Comparison of ENCODE assay signal across 19 cellular contexts in the genomic region with DNA sequence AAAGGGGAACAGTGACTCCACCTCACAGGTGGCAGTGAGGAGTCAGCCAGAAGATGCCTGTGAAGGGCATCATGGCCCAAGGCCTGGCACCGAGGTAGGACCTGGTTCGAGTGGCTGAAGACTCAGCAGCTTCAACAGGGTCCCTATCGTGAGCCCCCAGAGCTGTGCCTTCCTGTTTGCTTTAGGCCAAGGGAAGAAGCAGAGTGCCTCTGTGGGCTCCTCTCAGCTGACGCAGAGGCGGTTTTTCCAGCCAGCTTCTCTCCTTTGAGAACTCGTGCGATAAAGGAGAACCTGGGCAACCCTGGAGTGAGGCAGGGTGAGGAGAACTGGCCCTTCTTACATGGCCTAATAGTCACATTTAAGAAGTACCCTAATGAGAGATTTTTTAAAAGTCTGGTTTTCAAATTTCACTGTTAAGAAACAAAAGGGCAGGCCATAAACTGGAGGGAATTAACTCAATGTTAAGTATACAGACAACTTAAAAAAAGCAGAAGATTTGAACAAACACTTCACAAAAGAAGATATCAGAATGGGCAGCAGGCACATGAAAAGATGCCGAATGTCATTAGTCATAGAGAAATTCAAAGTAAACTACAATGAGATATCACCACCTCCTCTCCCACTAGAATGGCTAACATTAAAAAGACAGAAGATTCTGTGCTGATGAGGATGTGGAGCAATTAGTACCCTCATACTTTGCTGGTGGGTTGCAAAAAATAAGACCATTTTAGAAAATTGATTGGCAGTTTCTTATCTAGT. TPM values are rescaled to one million over a fixed set of nuclear protein-coding genes. Genes with fewer than 3 reads are reported as not detected.
DNase-seq lines count a peak whose midpoint lies in the region; ATAC-seq, FAIRE-seq and TF ChIP-seq lines count a peak whose summit lies in the region.
"Had no signal": no experiment of that assay in that cellular context is flagged by ENCODE, and none has a peak within 500 bp of the region (broad histone marks: within the 10 kb centered on the region; RNA-seq: fewer than 3 reads in every experiment).

No MANE protein-coding gene starts in this region.

- no peaks in the 10 kb centered on the region for H3K79me1 ChIP-seq in neuronal stem cell (ENCODE audit: low read depth, low read length)

- H3K9me3 Mint-ChIP-seq in stimulated activated naive CD8-positive, alpha-beta T cell treated with anti-CD3 and anti-CD28 coated beads, Interleukin-15, amount 100 ng/mL, for 72 hours: no peaks in the 10 kb centered on the region
- H3K9me3 Mint-ChIP-seq: CD4-positive, alpha-beta memory T cell had no signal

- CTCF ChIA-PET in HCT116 (lab: Charles Lee) (interaction anchor here (1.5 to 5.5 kb wide), 4 partner anchors 8 to 140 kb away, joined by 4 to 36 read pairs (median 28); no protein-coding TSS in a partner anchor), K562 (lab: Yijun Ruan, JAX; ENCODE audit: low intra/inter-chr PET ratio) (no interaction called here)

- H2AK5ac ChIP-seq in neuronal stem cell (ENCODE audit: low read depth, low read length): no peak overlapping the region

- H3K9me1 ChIP-seq in K562 (ENCODE audit: control insufficient read depth, insufficient read depth, low read length): no peaks in the 10 kb centered on the region

- H3K4me3 ChIP-seq in HCT116 (replicated peaks in 1 of 2; ENCODE audit: low read depth in 1 of 2, low read length in 2 of 2) (no peak overlapping the region), Loucy (ENCODE audit: low read length, poor library complexity, severe bottlenecking) (no peak overlapping the region), K562 (no peak overlapping the region), neuronal stem cell (ENCODE audit: low read length in 2 of 2) (no peak overlapping the region), mucosa of descending colon (no peak overlapping the region)
- H3K4me3 ChIP-seq: HAP-1 had no signal

- POLR2A ChIA-PET in HCT116 (lab: Charles Lee) (interaction anchor here (4.1 to 15.9 kb wide), 2 partner anchors 11 to 20 kb away, joined by 34 to 198 read pairs; no protein-coding TSS in a partner anchor), K562 (lab: Yijun Ruan, JAX) (interaction anchor here (0.6 to 1.1 kb wide), 2 partner anchors 32 to 56 kb away, joined by 3 read pairs; no protein-coding TSS in a partner anchor)

- intact Hi-C loops in HCT116 (cut with micrococcal nuclease): loop anchor here (10.0 kb wide), 1 partner anchor 846 kb away; no protein-coding TSS in a partner anchor
- intact Hi-C loops in K562 (cut with micrococcal nuclease): loop anchor here (10.0 kb wide), 1 partner anchor 96 kb away; no protein-coding TSS in a partner anchor
- intact Hi-C loops in mucosa of descending colon (cut with DNase I, micrococcal nuclease): loop anchor here (10.0 kb wide), 2 partner anchors 376 to 386 kb away; a partner anchor contains a TSS

- peak overlapping the region; percentile 94 for H3K27ac ChIP-seq in HCT116 (ENCODE audit: low read depth, low read length)
- H3K27ac ChIP-seq in K562 (ENCODE audit: extremely low read depth, low read depth, low read length): no peak overlapping the region
- no peak overlapping the region for H3K27ac ChIP-seq in neuronal stem cell (replicated peaks; ENCODE audit: low read length)
- H3K27ac ChIP-seq: HL-60 had no signal

- no peak overlapping the region for H3K4ac ChIP-seq in neuronal stem cell (ENCODE audit: low read length)

- peak overlapping the region; percentile 62 for H3K9ac ChIP-seq in HCT116 (ENCODE audit: low read length)
- H3K9ac ChIP-seq in Loucy (ENCODE audit: low read depth, low read length, poor library complexity, severe bottlenecking): no peak overlapping the region
- H3K9ac ChIP-seq in K562 (ENCODE audit: insufficient read depth in 1 of 2, low read depth in 2 of 2, low read length in 2 of 2): peak overlapping the region in 1 of 2 experiments; percentile 78; a peak in 1 of 4 replicates
- no peak overlapping the region for H3K9ac ChIP-seq in neuronal stem cell (ENCODE audit: low read depth, low read length, poor library complexity)

- in situ Hi-C loops in K562 (cut with MboI): no loop called here

- H3K9me3 ChIP-seq in HCT116 (ENCODE audit: control insufficient read depth in 1 of 2, insufficient read depth in 1 of 2, low read depth in 1 of 2, low read length in 2 of 2) (no peaks in the 10 kb centered on the region), Loucy (ENCODE audit: insufficient read depth, low read depth, low read length) (no peaks in the 10 kb centered on the region), K562 (replicated peaks; ENCODE audit: control insufficient read depth, insufficient read depth, low read depth, low read length) (no peaks in the 10 kb centered on the region), neuronal stem cell (replicated peaks in 1 of 2; ENCODE audit: control insufficient read depth in 2 of 2, insufficient read depth in 1 of 2, low read depth in 1 of 2, low read length in 2 of 2) (no peaks in the 10 kb centered on the region), mucosa of descending colon (no peaks in the 10 kb centered on the region)
- H3K9me3 ChIP-seq: HAP-1 had no signal

- TF ChIP-seq CTCF in HCT116 (IDR thresholded peaks at IDR 0.05 in 2 of 3, conservative IDR thresholded peaks at IDR 0.05 in 1 of 3; ENCODE audit: borderline replicate concordance in 1 of 3, insufficient read depth in 1 of 3, low read depth in 2 of 3, low read length in 2 of 3) (no peak), Loucy (conservative IDR thresholded peaks at IDR 0.05; ENCODE audit: low read length) (no peak), K562 (IDR thresholded peaks at IDR 0.05 in 2 of 3, conservative IDR thresholded peaks at IDR 0.05 in 1 of 3; ENCODE audit: insufficient read depth in 2 of 3, low read depth in 1 of 3, low read length in 3 of 3) (no peak), mucosa of descending colon (IDR thresholded peaks at IDR 0.05) (no peak)

- H3K4me1 Mint-ChIP-seq in stimulated activated naive CD8-positive, alpha-beta T cell treated with anti-CD3 and anti-CD28 coated beads, Interleukin-15, amount 100 ng/mL, for 72 hours: no peaks in the 10 kb centered on the region
- H3K4me1 Mint-ChIP-seq: B cell; CD4-positive, alpha-beta memory T cell had no signal

- RAD21 ChIA-PET in HCT116 (lab: Charles Lee; ENCODE audit: low non-redundant PET in 1 of 2, low total read pairs in 2 of 2, uncharacterized antibody in 2 of 2, unreplicated experiment in 2 of 2): no interaction called here

- no peak overlapping the region for H2BK12ac ChIP-seq in neuronal stem cell (ENCODE audit: low read length)

- TF ChIP-seq RAD21 in HCT116 (IDR thresholded peaks at IDR 0.05; ENCODE audit: low read depth): no peak
- TF ChIP-seq RAD21 in K562 (CRISPR knock-in tag; conservative IDR thresholded peaks at IDR 0.05 in 1 of 2, IDR thresholded peaks at IDR 0.05 in 1 of 2): no peak

- no peak for TF ChIP-seq EP300 in K562 (IDR thresholded peaks at IDR 0.05; ENCODE audit: low read length)

- H3K4me1 ChIP-seq in HCT116 (ENCODE audit: control insufficient read depth in 1 of 2, insufficient read depth in 2 of 2, low read length in 2 of 2) (peaks cover 53 to 68% of the 10 kb centered on the region in 2 experiments), Loucy (ENCODE audit: insufficient read depth, low read length, poor library complexity, severe bottlenecking) (peaks cover 18% of the 10 kb centered on the region), K562 (replicated peaks in 1 of 2; ENCODE audit: control insufficient read depth in 2 of 2, insufficient read depth in 2 of 2, low read length in 2 of 2) (peaks cover 32 to 36% of the 10 kb centered on the region in 2 experiments; a peak in 4 of 5 replicates), neuronal stem cell (ENCODE audit: control insufficient read depth in 2 of 2, insufficient read depth in 1 of 2, low read depth in 1 of 2, low read length in 2 of 2) (no peaks in the 10 kb centered on the region), mucosa of descending colon (ENCODE audit: low read depth) (no peaks in the 10 kb centered on the region)
- H3K4me1 ChIP-seq: HAP-1 had no signal

- peak overlapping the region; percentile 72 for H2BK15ac ChIP-seq in neuronal stem cell (ENCODE audit: low read length)

- H3K14ac ChIP-seq in neuronal stem cell (ENCODE audit: low read length): no peak overlapping the region

- WGBS in K562 (ENCODE audit: insufficient coverage, low coverage, missing lambda C conversion rate): 49% methylated on average over 8 of the region's 8 CpGs
- no CpG with 5 or more reads among the region's 8 CpGs for WGBS in neuronal stem cell (ENCODE audit: extremely low coverage in 2 of 2, insufficient read length in 2 of 2, insufficient replicate concordance in 1 of 2), 2 donors

- no peak for DNase-seq in HCT116 (ENCODE audit: low read depth, low spot score)
- no peak for DNase-seq in K562 (ENCODE audit: extremely low read depth in 1 of 4, low spot score in 3 of 4)
- no peak for DNase-seq in neuronal stem cell (ENCODE audit: low spot score)
- DNase-seq in mucosa of descending colon: no peak
- DNase-seq in stimulated activated naive CD8-positive, alpha-beta T cell treated with anti-CD3 and anti-CD28 coated beads, Interleukin-15, amount 100 ng/mL, for 72 hours: no peak
- DNase-seq in activated naive CD4-positive, alpha-beta T cell treated with anti-CD3 and anti-CD28 coated beads, Interleukin-2, amount 50 U/mL, for 16 hours: no peak
- DNase-seq: C1 segment of cervical spinal cord; CD4-positive, alpha-beta memory T cell; DMS153; DMS79 treated with DMSO at 0.1 percent for 48 hours; EL; GOT3 had no signal

- peak overlapping the region; percentile 72 for H3K4me2 ChIP-seq in HCT116 (ENCODE audit: low read length)
- H3K4me2 ChIP-seq in Loucy (ENCODE audit: low read depth, low read length, poor library complexity, severe bottlenecking): no peak overlapping the region
- no peak overlapping the region for H3K4me2 ChIP-seq in K562 (ENCODE audit: insufficient read depth, low read length)
- no peak overlapping the region for H3K4me2 ChIP-seq in neuronal stem cell (ENCODE audit: insufficient read depth, low read length, poor library complexity, severe bottlenecking)

- H2BK120ac ChIP-seq in neuronal stem cell (ENCODE audit: low read depth, low read length): no peak overlapping the region

- H3K79me2 ChIP-seq in HCT116 (ENCODE audit: insufficient read depth, low read length): no peaks in the 10 kb centered on the region
- no peaks in the 10 kb centered on the region for H3K79me2 ChIP-seq in Loucy (ENCODE audit: insufficient read depth, low read length)
- no peaks in the 10 kb centered on the region for H3K79me2 ChIP-seq in K562 (ENCODE audit: control insufficient read depth, insufficient read depth, low read length)

- H3K36me3 ChIP-seq in HCT116 (ENCODE audit: control insufficient read depth in 1 of 2, insufficient read depth in 2 of 2, low read length in 2 of 2) (no peaks in the 10 kb centered on the region), Loucy (ENCODE audit: insufficient read depth, low read length) (no peaks in the 10 kb centered on the region), K562 (ENCODE audit: control insufficient read depth, insufficient read depth, low read length) (no peaks in the 10 kb centered on the region), neuronal stem cell (replicated peaks in 1 of 2; ENCODE audit: control insufficient read depth in 2 of 2, insufficient read depth in 2 of 2, low read length in 2 of 2) (no peaks in the 10 kb centered on the region), mucosa of descending colon (ENCODE audit: low read depth) (no peaks in the 10 kb centered on the region)
- H3K36me3 ChIP-seq: HAP-1 had no signal

- no peak for FAIRE-seq in K562 (lab: Jason Lieb, UNC)
- FAIRE-seq: A204.1, G401.6, GM12891 had no signal

- no peaks in the 10 kb centered on the region for H4K20me1 ChIP-seq in HCT116 (ENCODE audit: insufficient read depth)
- H4K20me1 ChIP-seq in Loucy (ENCODE audit: insufficient read depth, low read length, poor library complexity, severe bottlenecking): no peaks in the 10 kb centered on the region
- H4K20me1 ChIP-seq in K562 (replicated peaks; ENCODE audit: control insufficient read depth, insufficient read depth, low read length): no peaks in the 10 kb centered on the region

- H3K23ac ChIP-seq in neuronal stem cell (ENCODE audit: low read depth, low read length, poor library complexity): no peak overlapping the region

- peaks cover 8% of the 10 kb centered on the region for H3K27me3 Mint-ChIP-seq in stimulated activated naive CD8-positive, alpha-beta T cell treated with anti-CD3 and anti-CD28 coated beads, Interleukin-15, amount 100 ng/mL, for 72 hours

- no peak for TF ChIP-seq POLR2A in HCT116 (IDR thresholded peaks at IDR 0.05; ENCODE audit: borderline replicate concordance, extremely low read depth, insufficient read depth, insufficient read length)
- no peak for TF ChIP-seq POLR2A in K562 (conservative IDR thresholded peaks at IDR 0.05)

- peak overlapping the region in 1 of 2 donors; percentile 67 for H3K27ac Mint-ChIP-seq in stimulated activated naive CD8-positive, alpha-beta T cell treated with anti-CD3 and anti-CD28 coated beads, Interleukin-15, amount 100 ng/mL, for 72 hours
- H3K27ac Mint-ChIP-seq: B cell; CD4-positive, alpha-beta memory T cell had no signal

- no peak overlapping the region for H3K18ac ChIP-seq in neuronal stem cell (ENCODE audit: low read length)

- H3F3A ChIP-seq in Loucy (ENCODE audit: low read depth): no peaks in the 10 kb centered on the region

- H2BK5ac ChIP-seq in neuronal stem cell (ENCODE audit: low read length): no peak overlapping the region

- H3K27me3 ChIP-seq in HCT116 (ENCODE audit: insufficient read depth, low read length): no peaks in the 10 kb centered on the region
- no peaks in the 10 kb centered on the region for H3K27me3 ChIP-seq in Loucy (ENCODE audit: insufficient read depth, low read length, poor library complexity, severe bottlenecking)
- H3K27me3 ChIP-seq in K562 (ENCODE audit: control insufficient read depth in 2 of 2, insufficient read depth in 2 of 2, low read length in 2 of 2): no peaks in the 10 kb centered on the region
- H3K27me3 ChIP-seq in neuronal stem cell (ENCODE audit: control insufficient read depth in 3 of 3, insufficient read depth in 3 of 3, low read depth in 1 of 3, low read length in 3 of 3): peaks cover 0 to 29% (median 0%) of the 10 kb centered on the region in 3 experiments

- ATAC-seq in HCT116: no peak
- ATAC-seq in K562: no peak
- no peak for ATAC-seq in mucosa of descending colon
- no peak for ATAC-seq in stimulated activated naive CD8-positive, alpha-beta T cell treated with anti-CD3 and anti-CD28 coated beads, Interleukin-15, amount 100 ng/mL, for 72 hours

- H3K4me3 Mint-ChIP-seq in stimulated activated naive CD8-positive, alpha-beta T cell treated with anti-CD3 and anti-CD28 coated beads, Interleukin-15, amount 100 ng/mL, for 72 hours: no peak overlapping the region
- H3K4me3 Mint-ChIP-seq: B cell; CD4-positive, alpha-beta memory T cell had no signal

- H2AFZ ChIP-seq in HCT116 (ENCODE audit: low read depth, low read length, poor library complexity, severe bottlenecking) (no peak overlapping the region), Loucy (ENCODE audit: low read length) (peak overlapping the region; percentile 88), K562 (ENCODE audit: low read depth, low read length) (peak overlapping the region; percentile 71), neuronal stem cell (ENCODE audit: low read length) (peak overlapping the region; percentile 82)

- H4K8ac ChIP-seq in neuronal stem cell (ENCODE audit: low read depth, low read length): no peak overlapping the region

- H4K91ac ChIP-seq in neuronal stem cell (ENCODE audit: low read depth, low read length, poor library complexity): no peak overlapping the region

- BruUV-seq in HCT116 (replicated peaks; lab: Mats Ljungman, UMichigan) (no TSS peak), K562 (replicated peaks; lab: Mats Ljungman, UMichigan) (no TSS peak)

- H3K9me2 ChIP-seq in HCT116 (ENCODE audit: insufficient read depth) (no peaks in the 10 kb centered on the region), Loucy (replicated peaks; ENCODE audit: low read depth, low read length) (no peaks in the 10 kb centered on the region)

RNA-seq across cellular contexts. Expression of a gene that starts 23.1 kb away (rescaled TPM):
- total RNA-seq in HCT116 (2021; ENCODE audit: unreplicated experiment) (95.1 TPM), K562 (2014; rRNA removed) (193 and 237 TPM in 2 replicates), K562 (2014; rRNA removed; fragmentation: Illumina TruSeq; extraction: Trizol) (202 and 232 TPM in 2 replicates), K562 (2015; rRNA removed; fragmentation: Illumina TruSeq; extraction: Trizol) (216 and 229 TPM in 2 replicates), K562 (2021) (148 and 159 TPM in 2 replicates), mucosa of descending colon (10 to 100 TPM; 39.4 to 52.0 (median 46.4) TPM)
- polyA plus RNA-seq in HCT116 (2012): 50.5 and 67.7 TPM in 2 replicates
- 38.6 and 79.2 TPM in 2 replicates for total RNA-seq in K562 (2011; cell fraction: chromatin; rRNA removed; ENCODE audit: low replicate concordance)
- 28.6 and 29.9 TPM in 2 replicates for total RNA-seq in K562 (2011; cell fraction: nucleolus; rRNA removed)
- total RNA-seq in K562 (2011; cell fraction: nucleoplasm; rRNA removed): 45.2 and 53.5 TPM in 2 replicates
- polyA plus RNA-seq in K562 (2011; rRNA removed) (131 and 189 TPM in 2 replicates), K562 (2014; fragmentation: Illumina TruSeq; extraction: Trizol) (197 and 219 TPM in 2 replicates), K562 (2014; fragmentation: Nextera tagmentation; extraction: Ambion mirVana) (100 to 1,000 TPM; 330 to 397 TPM), K562 (2014; rRNA removed) (233 and 261 TPM in 2 replicates)
- polyA plus RNA-seq in K562 (2011; cell fraction: cytosol; rRNA removed): 101 TPM in 2 replicates
- polyA plus RNA-seq in K562 (2011; cell fraction: nucleus; rRNA removed): 42.1 and 51.3 TPM in 2 replicates
- polyA plus RNA-seq in K562 (2012): 100 and 122 TPM in 2 replicates
- polyA minus RNA-seq in K562 (2011; rRNA and poly(A)+ RNA removed): 157 and 168 TPM in 2 replicates
- polyA minus RNA-seq in K562 (2011; cell fraction: cytosol; rRNA and poly(A)+ RNA removed): 36.2 and 63.4 TPM in 2 replicates
- polyA minus RNA-seq in K562 (2011; cell fraction: nucleus; rRNA and poly(A)+ RNA removed): 37.8 and 82.5 TPM in 2 replicates
- polyA plus RNA-seq in neuronal stem cell (2013, experiment 1 of 2): 39.9 TPM
- 40.1 TPM for polyA plus RNA-seq in neuronal stem cell (2013, experiment 2 of 2)
